9 cellular contexts compared by ENCODE assay signal in genomic region chr1:8382608-8383525, GRCh38.
DNase-seq lines count a peak whose midpoint lies in the region; ATAC-seq and TF ChIP-seq lines count a peak whose summit lies in the region.
"Had no signal": no experiment of that assay in that cellular context is flagged by ENCODE, and none has a peak within 500 bp of the region (broad histone marks: within the 10 kb centered on the region; RNA-seq: fewer than 3 reads in every experiment).

No MANE protein-coding gene starts in this region.

- peak overlapping the region; percentile 72 for H3K27ac ChIP-seq in HL-60 (replicated peaks)
- peak overlapping the region; percentile 36 for H3K27ac ChIP-seq in OCI-LY7 (ENCODE audit: low read depth, low read length, poor library complexity, severe bottlenecking)
- peak overlapping the region in 53 of 59 donors; percentile 5 to 83 (median 71) for H3K27ac ChIP-seq in dorsolateral prefrontal cortex
- H3K27ac ChIP-seq in psoas muscle, result peak overlapping the region; percentile 86

- POLR2A ChIA-PET in OCI-LY7 (lab: Charles Lee), result interaction anchor here (1.2 kb wide), 1 partner anchor 12 kb away, joined by 5 read pairs; no protein-coding TSS in a partner anchor

- H3K9me2 ChIP-seq in OCI-LY7 (ENCODE audit: insufficient read depth, low read length), result no peaks in the 10 kb centered on the region

- H2AFZ ChIP-seq in OCI-LY7 (ENCODE audit: low read length), result no peak overlapping the region

- H3K4me3 ChIP-seq in HL-60 (replicated peaks; ENCODE audit: insufficient read depth, low read length) (0 out of 2 replicates have a peak overlapping the region, but pooled peaks have one; percentile 5), OCI-LY7 (ENCODE audit: low read depth, low read length, poor library complexity, severe bottlenecking) (no peak overlapping the region), dorsolateral prefrontal cortex (peak overlapping the region in 20 of 59 donors; percentile 2 to 44 (median 24)), psoas muscle (no peak overlapping the region)

- H3K4me2 ChIP-seq in OCI-LY7 (ENCODE audit: low read length), result no peak overlapping the region

- H3K4me1 ChIP-seq in OCI-LY7 (ENCODE audit: insufficient read depth, low read length, poor library complexity, severe bottlenecking) (peaks cover 12% of the 10 kb centered on the region), psoas muscle (peaks cover 96% of the 10 kb centered on the region)

- no peaks in the 10 kb centered on the region for H3K9me3 ChIP-seq in OCI-LY7 (ENCODE audit: low read length)
- no peaks in the 10 kb centered on the region for H3K9me3 ChIP-seq in psoas muscle

- TF ChIP-seq CTCF in HL-60 (IDR thresholded peaks at IDR 0.05; ENCODE audit: insufficient read depth, low read length) (no peak), OCI-LY7 (conservative IDR thresholded peaks at IDR 0.05; ENCODE audit: low read length) (no peak), dorsolateral prefrontal cortex (IDR thresholded peaks at IDR 0.05 in 54 of 56, conservative IDR thresholded peaks at IDR 0.05 in 2 of 56; ENCODE audit: low read depth in 1 of 56, partially characterized antibody in 56 of 56) (peak in 1 of 56 donors; percentile 7), psoas muscle (IDR thresholded peaks at IDR 0.05) (no peak)

- DNase-seq in HL-60 (ENCODE audit: low read depth in 1 of 2, low spot score in 1 of 2) (peak; percentile 48 to 75), OCI-LY7 (ENCODE audit: low spot score) (no peak), dorsolateral prefrontal cortex (no peak), psoas muscle (no peak), T-helper 9 cell (no peak)
- DNase-seq: activated effector memory CD4-positive, alpha-beta T cell treated with Interleukin-2 at 50 U/mL for 16 hours had no signal

- 43 to 71% (median 55%) methylated on average over 15 of the region's 15 CpGs for WGBS in psoas muscle, 3 donors

- CTCF ChIA-PET in OCI-LY7 (lab: Charles Lee; ENCODE audit: unreplicated experiment), result no interaction called here

- peaks cover 100% of the 10 kb centered on the region for H3K79me2 ChIP-seq in OCI-LY7 (ENCODE audit: insufficient read depth, low read depth, low read length)

- peaks cover 95% of the 10 kb centered on the region for H3K36me3 ChIP-seq in OCI-LY7 (ENCODE audit: insufficient read depth, low read length)
- H3K36me3 ChIP-seq in psoas muscle (ENCODE audit: insufficient read depth in 1 of 2, low read depth in 1 of 2), result no peaks in the 10 kb centered on the region

- no TSS peak for BruUV-seq in OCI-LY7 (replicated peaks; lab: Mats Ljungman, UMichigan)

- intact Hi-C loops in OCI-LY7 (cut with micrococcal nuclease; ENCODE audit: unreplicated experiment), result no loop called here
- intact Hi-C loops in dorsolateral prefrontal cortex (cut with DNase I), result loop anchor here in 1 of 2 donors (5.0 kb wide), 1 partner anchor 49 kb away; no protein-coding TSS in a partner anchor
- intact Hi-C loops in psoas muscle (cut with DNase I), result no loop called here

- ATAC-seq in psoas muscle, result peak in 2 of 4 donors; percentile 4 to 9
- no peak for ATAC-seq in HG02642 (IDR thresholded peaks at IDR 0.05; ENCODE audit: poor library complexity, unreplicated experiment)
- no peak for ATAC-seq in GM19452 (IDR thresholded peaks at IDR 0.05; ENCODE audit: unreplicated experiment)
- ATAC-seq in GM21717 (IDR thresholded peaks at IDR 0.05; ENCODE audit: unreplicated experiment), result no peak

- H4K20me1 ChIP-seq in OCI-LY7 (ENCODE audit: insufficient read depth, low read length), result peaks cover 63% of the 10 kb centered on the region

- no peaks in the 10 kb centered on the region for H3K27me3 ChIP-seq in HL-60 (ENCODE audit: insufficient read depth, poor library complexity, severe bottlenecking)
- no peaks in the 10 kb centered on the region for H3K27me3 ChIP-seq in dorsolateral prefrontal cortex
- no peaks in the 10 kb centered on the region for H3K27me3 ChIP-seq in psoas muscle (ENCODE audit: insufficient read depth in 3 of 3, low read length in 2 of 3)

Comparison
In these comparisons a context has a peak if more than half of its experiments do, and no peak if none do; other contexts are left out.
1. DNase-seq: peak in HL-60 (2 of 2); none in OCI-LY7 (single experiment), dorsolateral prefrontal cortex (0 of 10), psoas muscle (0 of 2) and T-helper 9 cell (single experiment).
2. H3K27ac ChIP-seq: peak in every context shown above with its lines; median percentile 86 in psoas muscle; 72 in HL-60; 71 in dorsolateral prefrontal cortex; 36 in OCI-LY7.